ENCODE assay signal across 10 cellular contexts in the genomic region with DNA sequence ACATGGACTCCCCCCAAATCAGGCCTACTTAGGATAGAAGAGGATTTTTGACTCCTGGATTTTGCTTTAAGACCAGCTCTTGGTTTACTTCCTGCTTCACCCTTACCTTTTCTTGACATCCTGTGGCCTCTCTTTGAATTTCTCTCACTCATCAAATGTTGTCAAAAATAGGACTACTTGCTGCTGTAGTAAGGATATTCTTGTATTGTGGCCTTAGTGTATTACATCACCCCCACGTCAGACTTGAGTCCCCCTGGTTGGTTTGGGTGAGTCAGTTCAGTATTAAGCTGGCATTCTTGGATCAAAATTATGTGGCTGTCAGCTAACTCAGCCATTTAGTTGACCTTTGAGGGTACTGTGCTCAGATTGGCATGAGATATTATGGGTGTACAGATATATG. TPM values are rescaled to one million over a fixed set of nuclear protein-coding genes. Genes with fewer than 3 reads are reported as not detected.
DNase-seq lines count a peak whose midpoint lies in the region; ATAC-seq and TF ChIP-seq lines count a peak whose summit lies in the region.
"Had no signal": no experiment of that assay in that cellular context is flagged by ENCODE, and none has a peak within 500 bp of the region (broad histone marks: within the 10 kb centered on the region; RNA-seq: fewer than 3 reads in every experiment).

No MANE protein-coding gene starts in this region.

- no peak overlapping the region for H2AFZ ChIP-seq in GM23338
- H2AFZ ChIP-seq in SU-DHL-6 (ENCODE audit: low read depth, low read length, severe bottlenecking), result no peak overlapping the region

- H3K27ac ChIP-seq in GM23338 (ENCODE audit: low read depth) (no peak overlapping the region), SU-DHL-6 (ENCODE audit: low read depth, low read length) (peak overlapping the region; percentile 71)

- H4K20me1 ChIP-seq in GM23338 (replicated peaks; ENCODE audit: insufficient read depth) (peaks cover 36% of the 10 kb centered on the region), SU-DHL-6 (ENCODE audit: low read depth, low read length) (peaks cover 5% of the 10 kb centered on the region; the same call in 1 of the 2 replicates)

- peaks cover 16% of the 10 kb centered on the region for H3K4me1 ChIP-seq in GM23338 (ENCODE audit: insufficient read depth)

- H3K79me2 ChIP-seq in GM23338 (replicated peaks; ENCODE audit: insufficient read depth) (peaks cover 60% of the 10 kb centered on the region), SU-DHL-6 (ENCODE audit: insufficient read depth, low read length) (peaks cover 61% of the 10 kb centered on the region)

- no peaks in the 10 kb centered on the region for H3K27me3 ChIP-seq in GM23338 (ENCODE audit: insufficient read depth)
- H3K27me3 ChIP-seq in SU-DHL-6 (ENCODE audit: low read length), result no peaks in the 10 kb centered on the region

- no peaks in the 10 kb centered on the region for H3K9me3 ChIP-seq in SU-DHL-6 (ENCODE audit: insufficient read depth, low read length)

- H3F3A ChIP-seq in GM23338 (replicated peaks; ENCODE audit: low read depth) (no peaks in the 10 kb centered on the region; the same call in 1 of the 2 replicates), SU-DHL-6 (ENCODE audit: insufficient read depth) (no peaks in the 10 kb centered on the region)

- peaks cover 24% of the 10 kb centered on the region for H3K36me3 ChIP-seq in GM23338 (ENCODE audit: insufficient read depth)
- H3K36me3 ChIP-seq in SU-DHL-6 (ENCODE audit: low read length), result peaks cover 12% of the 10 kb centered on the region

- no peak overlapping the region for H3K4me3 Mint-ChIP-seq in GM23338

- ATAC-seq in GM23338 (no peak), GM19463 (IDR thresholded peaks at IDR 0.05; ENCODE audit: unreplicated experiment) (no peak), HG02884 (IDR thresholded peaks at IDR 0.05; ENCODE audit: unreplicated experiment) (no peak), HG02759 (IDR thresholded peaks at IDR 0.05; ENCODE audit: unreplicated experiment) (no peak)

- no peak for DNase-seq in AG09309 (ENCODE audit: low read depth)
- no peak for DNase-seq in GM23338 (ENCODE audit: low spot score)
- DNase-seq in hepatic stellate cell (ENCODE audit: low spot score), result peak; percentile 58
- DNase-seq in retina, result no peak
- DNase-seq: activated effector memory CD4-positive, alpha-beta T cell treated with anti-CD3 and anti-CD28 coated beads, Interleukin-2, amount 50 U/mL, for 16 hours; NCI-H2081 treated with DMSO at 0.1 percent for 48 hours had no signal

- H3K9ac ChIP-seq in SU-DHL-6 (ENCODE audit: low read length), result peak overlapping the region; percentile 82

- H3K4me1 Mint-ChIP-seq in GM23338, result no peaks in the 10 kb centered on the region; the same call in 2 of the 3 replicates

- no peak overlapping the region for H3K27ac Mint-ChIP-seq in GM23338

- TF ChIP-seq CTCF in AG09309 (IDR thresholded peaks at IDR 0.05; ENCODE audit: control insufficient read depth, insufficient read depth, low read depth, low read length, missing control alignments) (no peak), GM23338 (conservative IDR thresholded peaks at IDR 0.05; ENCODE audit: low read depth in 2 of 2) (no peak), SU-DHL-6 (IDR thresholded peaks at IDR 0.05; ENCODE audit: insufficient read depth, low read length, poor library complexity, severe bottlenecking) (no peak)

- H3K4me3 ChIP-seq in AG09309 (ENCODE audit: control insufficient read depth, low read depth, low read length) (peak overlapping the region; percentile 67), GM23338 (peak overlapping the region; percentile 81), SU-DHL-6 (ENCODE audit: insufficient read depth, low read length, poor library complexity, severe bottlenecking) (peak overlapping the region; percentile 92)

- no peaks in the 10 kb centered on the region for H3K9me3 Mint-ChIP-seq in GM23338

- H3K27me3 Mint-ChIP-seq in GM23338 (ENCODE audit: insufficient read depth, low read depth, poor library complexity), result peaks cover 4% of the 10 kb centered on the region

- peak overlapping the region; percentile 91 for H3K4me2 ChIP-seq in GM23338
- peak overlapping the region; percentile 89 for H3K4me2 ChIP-seq in SU-DHL-6 (ENCODE audit: low read depth, low read length, poor library complexity, severe bottlenecking)

- H3K36me3 Mint-ChIP-seq in GM23338 (ENCODE audit: low read depth), result peaks cover 28% of the 10 kb centered on the region

- H3K9me2 ChIP-seq in GM23338 (ENCODE audit: insufficient read depth) (no peaks in the 10 kb centered on the region), SU-DHL-6 (replicated peaks; ENCODE audit: insufficient read depth, low read length) (no peaks in the 10 kb centered on the region)

TF ChIP-seq in GM23338, 12 proteins besides CTCF, POLR2A, EP300 and RAD21 (continues in another document):
- TF ChIP-seq, protein P1, sequence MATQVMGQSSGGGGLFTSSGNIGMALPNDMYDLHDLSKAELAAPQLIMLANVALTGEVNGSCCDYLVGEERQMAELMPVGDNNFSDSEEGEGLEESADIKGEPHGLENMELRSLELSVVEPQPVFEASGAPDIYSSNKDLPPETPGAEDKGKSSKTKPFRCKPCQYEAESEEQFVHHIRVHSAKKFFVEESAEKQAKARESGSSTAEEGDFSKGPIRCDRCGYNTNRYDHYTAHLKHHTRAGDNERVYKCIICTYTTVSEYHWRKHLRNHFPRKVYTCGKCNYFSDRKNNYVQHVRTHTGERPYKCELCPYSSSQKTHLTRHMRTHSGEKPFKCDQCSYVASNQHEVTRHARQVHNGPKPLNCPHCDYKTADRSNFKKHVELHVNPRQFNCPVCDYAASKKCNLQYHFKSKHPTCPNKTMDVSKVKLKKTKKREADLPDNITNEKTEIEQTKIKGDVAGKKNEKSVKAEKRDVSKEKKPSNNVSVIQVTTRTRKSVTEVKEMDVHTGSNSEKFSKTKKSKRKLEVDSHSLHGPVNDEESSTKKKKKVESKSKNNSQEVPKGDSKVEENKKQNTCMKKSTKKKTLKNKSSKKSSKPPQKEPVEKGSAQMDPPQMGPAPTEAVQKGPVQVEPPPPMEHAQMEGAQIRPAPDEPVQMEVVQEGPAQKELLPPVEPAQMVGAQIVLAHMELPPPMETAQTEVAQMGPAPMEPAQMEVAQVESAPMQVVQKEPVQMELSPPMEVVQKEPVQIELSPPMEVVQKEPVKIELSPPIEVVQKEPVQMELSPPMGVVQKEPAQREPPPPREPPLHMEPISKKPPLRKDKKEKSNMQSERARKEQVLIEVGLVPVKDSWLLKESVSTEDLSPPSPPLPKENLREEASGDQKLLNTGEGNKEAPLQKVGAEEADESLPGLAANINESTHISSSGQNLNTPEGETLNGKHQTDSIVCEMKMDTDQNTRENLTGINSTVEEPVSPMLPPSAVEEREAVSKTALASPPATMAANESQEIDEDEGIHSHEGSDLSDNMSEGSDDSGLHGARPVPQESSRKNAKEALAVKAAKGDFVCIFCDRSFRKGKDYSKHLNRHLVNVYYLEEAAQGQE (IDR thresholded peaks at IDR 0.05; ENCODE audit: unreplicated experiment), result no peak
- TF ChIP-seq CREB1 (CRISPR knock-in tag; IDR thresholded peaks at IDR 0.05; ENCODE audit: low read depth), result no peak

RNA-seq across cellular contexts. Expression of a gene that starts 1.1 kb away (rescaled TPM):
- total RNA-seq in GM23338 (2014; rRNA removed; shearing (Covaris generic)), result 148 and 159 TPM in 2 replicates
- polyA plus RNA-seq in GM23338 (2016; fragmentation: Nextera tagmentation; extraction: Ambion mirVana), result 94.1 and 101 TPM in 2 replicates

RNA-seq across cellular contexts. Expression of a gene that starts 17.5 kb away (rescaled TPM):
- 108 and 110 TPM in 2 replicates for total RNA-seq in GM23338 (2014; rRNA removed; shearing (Covaris generic))
- polyA plus RNA-seq in GM23338 (2016; fragmentation: Nextera tagmentation; extraction: Ambion mirVana), result 39.9 and 42.4 TPM in 2 replicates
